ENCODE assay signal across 14 cellular contexts in the genomic region with DNA sequence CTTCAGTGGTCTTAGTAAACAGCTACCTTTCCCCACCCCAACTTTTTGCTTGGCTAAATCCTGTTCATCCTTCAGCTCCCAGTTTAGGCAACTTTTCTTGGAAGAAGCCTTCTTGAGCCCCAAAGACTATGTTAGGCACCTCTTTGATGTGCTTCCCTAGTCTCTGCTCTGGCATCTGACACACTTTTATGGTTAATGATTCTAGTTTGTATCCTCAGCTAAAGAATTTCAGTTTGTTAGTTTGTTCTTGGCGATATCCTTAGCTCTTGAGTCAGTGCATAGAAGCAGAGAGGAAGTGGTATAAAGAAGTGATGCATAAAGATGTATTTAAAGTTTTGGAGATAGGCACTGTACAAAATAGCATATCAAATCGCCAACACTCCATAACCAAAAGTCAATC.
DNase-seq lines count a peak whose midpoint lies in the region; ATAC-seq and TF ChIP-seq lines count a peak whose summit lies in the region.
"Had no signal": no experiment of that assay in that cellular context is flagged by ENCODE, and none has a peak within 500 bp of the region (broad histone marks: within the 10 kb centered on the region; RNA-seq: fewer than 3 reads in every experiment).

No MANE protein-coding gene starts in this region.

- H3K4me2 ChIP-seq in BLaER1: peak overlapping the region; percentile 5; the same call in 1 of the 2 replicates

- no peaks in the 10 kb centered on the region for H3K36me3 ChIP-seq in BLaER1

- peak; percentile 40 for ATAC-seq in left lobe of liver
- no peak for ATAC-seq in GM19035 (IDR thresholded peaks at IDR 0.05; ENCODE audit: unreplicated experiment)

- DNase-seq in epithelial cell of proximal tubule (ENCODE audit: low read depth) (peak; percentile 64), left lobe of liver (ENCODE audit: low spot score) (no peak), NCI-H524 (lab: John Stamatoyannopoulos, UW) (no peak), SKM-1 (lab: John Stamatoyannopoulos, UW; ENCODE audit: unreplicated experiment) (no peak)
- DNase-seq in stimulated activated CD8-positive, alpha-beta memory T cell treated with anti-CD3 and anti-CD28 coated beads, Interleukin-4, amount 100 ng/mL, for 48 hours: no peak
- DNase-seq: C1 segment of cervical spinal cord; CD4-positive, alpha-beta memory T cell; DMS153; DND-41; GF-D8; HCEC 1CT; HFFc6 had no signal

- H3K4me3 ChIP-seq in BLaER1 (no peak overlapping the region), epithelial cell of proximal tubule (ENCODE audit: low read depth, low read length) (no peak overlapping the region)

- no peak overlapping the region for H3K9ac ChIP-seq in BLaER1

- H3K27me3 ChIP-seq in BLaER1: no peaks in the 10 kb centered on the region

- H4K20me1 ChIP-seq in BLaER1: no peaks in the 10 kb centered on the region

- H3K9me3 ChIP-seq in BLaER1: no peaks in the 10 kb centered on the region

- peaks cover 11% of the 10 kb centered on the region; the same call in 1 of the 2 replicates for H3K4me1 ChIP-seq in BLaER1

- H3K27ac ChIP-seq in BLaER1: no peak overlapping the region

- TF ChIP-seq CTCF in epithelial cell of proximal tubule (conservative IDR thresholded peaks at IDR 0.05; ENCODE audit: low read depth, low read length): no peak
